In genomic region chr10:101663097-101663496, GRCh38 we compare ENCODE assay signal across 28 cellular contexts.
"Had no signal": no experiment of that assay in that cellular context is flagged by ENCODE, and none has a peak within 500 bp of the region (broad histone marks: within the 10 kb centered on the region; RNA-seq: fewer than 3 reads in every experiment).

No MANE protein-coding gene starts in this region.

- H3K27ac ChIP-seq: dorsolateral prefrontal cortex, gastrocnemius medialis, heart left ventricle, hepatocyte, left ventricle myocardium inferior, neutrophil, parathyroid adenoma, right atrium auricular region, testis, tibial artery, uterus had no signal

- FAIRE-seq: colon, kidney had no signal

- DNase-seq: dorsolateral prefrontal cortex; effector CD4-positive, alpha-beta T cell; gastrocnemius medialis; heart left ventricle; kidney; left ventricle myocardium inferior; mesenchymal stem cell; mucosa of descending colon; naive B cell; stimulated activated CD4-positive, alpha-beta T cell treated with anti-CD3 and anti-CD28 coated beads, Interleukin-2, amount 100 ng/mL, for 24 hours; stimulated activated CD4-positive, alpha-beta T cell treated with anti-CD3 and anti-CD28 coated beads, Interleukin-4, amount 100 ng/mL, for 24 hours; stimulated activated naive CD8-positive, alpha-beta T cell treated with anti-CD3 and anti-CD28 coated beads, Interleukin-15, Interleukin-2, amounts not matched to agents 100 U/mL and 50 U/mL, for 24 hours; substantia nigra; testis; tibial artery; uterus had no signal

- H3K9ac ChIP-seq: parathyroid adenoma had no signal

- H3K9me3 Mint-ChIP-seq: mesothelial cell of epicardium; naive B cell; natural killer cell treated with Interleukin-12 subunit alpha and Interleukin-12 subunit beta and Interleukin-15 and Interleukin-18, amount 100 ng/mL, for 72 hours; neural crest cell; stimulated activated memory B cell treated with anti-CD40 and anti-IgM and Interleukin-4, amounts not matched to agents 10 μg/mL and 1 μg/mL and 100 μg/mL, for 72 hours; type B pancreatic cell had no signal

- H3K36me3 ChIP-seq: uterus had no signal

- H3K27me3 ChIP-seq: dorsolateral prefrontal cortex, gastrocnemius medialis, heart left ventricle, hepatocyte, neutrophil, right atrium auricular region, testis, tibial artery, uterus had no signal

- H3K4me2 ChIP-seq: hepatocyte had no signal

- ATAC-seq: gastrocnemius medialis; heart left ventricle; mucosa of descending colon; natural killer cell treated with Interleukin-12 subunit alpha and Interleukin-12 subunit beta and Interleukin-15 and Interleukin-18, amount 100 ng/mL, for 72 hours; sciatic nerve; stimulated activated memory B cell treated with anti-CD40 and anti-IgM and Interleukin-4, amounts not matched to agents 10 μg/mL and 1 μg/mL and 100 μg/mL, for 72 hours; stimulated activated naive CD8-positive, alpha-beta T cell treated with anti-CD3 and anti-CD28 coated beads, Interleukin-15, Interleukin-2, amounts not matched to agents 100 U/mL and 50 U/mL, for 24 hours had no signal

- H2AFZ ChIP-seq: hepatocyte, parathyroid adenoma had no signal

- H3K4me3 ChIP-seq: dorsolateral prefrontal cortex, gastrocnemius medialis, heart left ventricle, hepatocyte, left ventricle myocardium inferior, mucosa of descending colon, right atrium auricular region, testis, tibial artery, uterus had no signal

- H3K4me3 Mint-ChIP-seq: mesothelial cell of epicardium; naive B cell; natural killer cell treated with Interleukin-12 subunit alpha and Interleukin-12 subunit beta and Interleukin-15 and Interleukin-18, amount 100 ng/mL, for 72 hours; neural crest cell; stimulated activated memory B cell treated with anti-CD40 and anti-IgM and Interleukin-4, amounts not matched to agents 10 μg/mL and 1 μg/mL and 100 μg/mL, for 72 hours; type B pancreatic cell had no signal

- H3K9me3 ChIP-seq: gastrocnemius medialis, heart left ventricle, left ventricle myocardium inferior, mucosa of descending colon, neutrophil, right atrium auricular region, testis, tibial artery, uterus had no signal

- H3K27me3 Mint-ChIP-seq: naive B cell; natural killer cell treated with Interleukin-12 subunit alpha and Interleukin-12 subunit beta and Interleukin-15 and Interleukin-18, amount 100 ng/mL, for 72 hours; progenitor cell of endocrine pancreas; stimulated activated memory B cell treated with anti-CD40 and anti-IgM and Interleukin-4, amounts not matched to agents 10 μg/mL and 1 μg/mL and 100 μg/mL, for 72 hours; type B pancreatic cell had no signal

- H3K27ac Mint-ChIP-seq: mesothelial cell of epicardium; natural killer cell treated with Interleukin-12 subunit alpha and Interleukin-12 subunit beta and Interleukin-15 and Interleukin-18, amount 100 ng/mL, for 72 hours; progenitor cell of endocrine pancreas; stimulated activated memory B cell treated with anti-CD40 and anti-IgM and Interleukin-4, amounts not matched to agents 10 μg/mL and 1 μg/mL and 100 μg/mL, for 72 hours; type B pancreatic cell had no signal

- H3K4me1 ChIP-seq: gastrocnemius medialis, parathyroid adenoma, right atrium auricular region, testis, tibial artery, uterus had no signal
